ENCODE assay signal across 8 cellular contexts in the genomic region with DNA sequence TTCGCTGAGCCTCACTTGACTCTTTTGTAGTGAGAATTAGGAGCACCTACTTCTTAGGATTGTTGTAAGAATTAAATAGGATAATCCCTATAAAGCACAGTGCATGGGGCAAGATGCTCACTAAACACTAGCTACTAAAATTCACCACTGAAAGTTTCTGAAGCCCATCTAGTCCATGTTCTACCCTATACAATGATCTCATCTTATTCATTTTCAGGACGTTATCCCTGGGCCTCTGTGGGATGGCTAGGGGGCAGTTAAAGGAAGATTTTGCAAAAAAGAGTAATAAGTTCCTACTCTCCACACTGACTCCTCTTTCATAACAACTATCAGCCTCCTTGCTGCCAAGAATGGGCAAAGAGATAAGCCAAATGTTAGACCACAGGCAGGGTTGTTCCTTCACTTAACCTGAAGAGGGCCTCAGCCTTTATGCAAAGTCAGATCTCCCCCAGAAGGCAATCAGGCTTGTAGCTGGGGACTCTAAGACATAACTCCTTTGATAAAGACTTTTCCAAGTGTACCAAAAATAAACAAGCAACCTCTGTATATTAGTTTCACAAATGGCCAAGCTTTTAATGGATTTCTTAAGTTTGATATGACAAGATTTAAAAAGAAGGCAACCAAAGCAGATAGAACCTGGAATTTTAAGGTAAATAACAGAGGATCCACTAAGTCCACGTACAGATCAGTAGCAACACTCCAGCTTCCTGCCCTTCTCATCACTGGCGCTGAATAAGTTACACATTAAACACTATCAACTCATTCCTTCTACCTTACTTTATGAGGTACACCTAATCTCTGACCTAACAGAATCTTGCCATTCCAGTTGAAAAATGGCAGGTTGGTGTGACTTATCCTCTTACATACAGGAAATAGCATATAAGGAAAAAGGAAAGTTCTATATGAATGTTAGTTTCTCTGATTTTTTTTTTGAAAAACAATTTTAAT. TPM values are rescaled to one million over a fixed set of nuclear protein-coding genes. Genes with fewer than 3 reads are reported as not detected.
A peak's percentile ranks its signal among the peaks of the same experiment; 100 is the strongest.
DNase-seq lines count a peak whose midpoint lies in the region; ATAC-seq and TF ChIP-seq lines count a peak whose summit lies in the region.

No MANE protein-coding gene starts in this region.

- DNase-seq in COLO829 (ENCODE audit: low spot score) (peak; percentile 42), OCI-M1 (lab: John Stamatoyannopoulos, UW) (peak; percentile 94), NCI-H1694 treated with DMSO at 0.1 percent for 48 hours (lab: John Stamatoyannopoulos, UW) (no peak), NCI-H1417 treated with DMSO at 0.1 percent for 48 hours (lab: John Stamatoyannopoulos, UW) (no peak)
- peak in 1 of 2 donors; percentile 30 for DNase-seq in central memory CD8-positive, alpha-beta T cell (ENCODE audit: low spot score in 2 of 2)

- TF ChIP-seq CTCF in liver (IDR thresholded peaks at IDR 0.05; ENCODE audit: low read depth, low read length, missing input control): peak; percentile 53

- peaks cover 20% of the 10 kb centered on the region for H3K36me3 Mint-ChIP-seq in central memory CD8-positive, alpha-beta T cell (ENCODE audit: insufficient read depth)

- no peak overlapping the region for H3K9ac ChIP-seq in liver (ENCODE audit: low read depth in 1 of 2, low read length in 2 of 2)

- no peaks in the 10 kb centered on the region for H3K9me3 Mint-ChIP-seq in central memory CD8-positive, alpha-beta T cell

- no peaks in the 10 kb centered on the region for H3K27me3 ChIP-seq in liver (ENCODE audit: control insufficient read depth in 4 of 4, insufficient read depth in 4 of 4, low read length in 3 of 4)

- peak overlapping the region; percentile 67 for H3K4me3 Mint-ChIP-seq in central memory CD8-positive, alpha-beta T cell

- peak overlapping the region; percentile 42 for H3K27ac Mint-ChIP-seq in central memory CD8-positive, alpha-beta T cell (ENCODE audit: low read depth)

- ATAC-seq in GM19023 (IDR thresholded peaks at IDR 0.05; ENCODE audit: unreplicated experiment) (peak; percentile 74), HG03103 (IDR thresholded peaks at IDR 0.05; ENCODE audit: low read depth, unreplicated experiment) (peak; percentile 60)
- ATAC-seq in central memory CD8-positive, alpha-beta T cell (replicated peaks; ENCODE audit: extremely low read depth, poor library complexity, severe bottlenecking): peak; percentile 79

- peaks cover 15 to 48% (median 21%) of the 10 kb centered on the region in 4 donors for H3K4me1 ChIP-seq in liver (ENCODE audit: control insufficient read depth in 4 of 4, insufficient read depth in 4 of 4, low read length in 3 of 4)

- peak; percentile 72 to 79 for TF ChIP-seq RAD21 in liver (IDR thresholded peaks at IDR 0.05)

- H3K4me1 Mint-ChIP-seq in central memory CD8-positive, alpha-beta T cell: peaks cover 91% of the 10 kb centered on the region

- 30% methylated on average over 4 of the region's 4 CpGs for WGBS in liver

- no peaks in the 10 kb centered on the region for H3K9me3 ChIP-seq in liver (ENCODE audit: control insufficient read depth in 4 of 4, low read length in 3 of 4)

- no peaks in the 10 kb centered on the region for H3K36me3 ChIP-seq in liver (ENCODE audit: control insufficient read depth in 4 of 4, insufficient read depth in 3 of 4, low read depth in 1 of 4, low read length in 3 of 4)

- peak overlapping the region in 1 of 2 donors; percentile 12 for H3K27ac ChIP-seq in liver (ENCODE audit: low read depth in 1 of 2, low read length in 2 of 2)

- H3K27me3 Mint-ChIP-seq in central memory CD8-positive, alpha-beta T cell: no peaks in the 10 kb centered on the region

- H3K4me3 ChIP-seq in liver (ENCODE audit: low read depth in 1 of 3, low read length in 3 of 3): no peak overlapping the region

TF ChIP-seq in liver, 16 proteins besides CTCF, POLR2A, EP300 and RAD21:
- TF ChIP-seq YY1 (IDR thresholded peaks at IDR 0.05) (peak; percentile 45), ZBTB33 (IDR thresholded peaks at IDR 0.05) (no peak), FOXA2 (IDR thresholded peaks at IDR 0.05) (peak; percentile 32), SP1 (IDR thresholded peaks at IDR 0.05) (no peak), MAX (IDR thresholded peaks at IDR 0.05) (no peak), RXRA (IDR thresholded peaks at IDR 0.05) (peak in 1 of 2 donors; percentile 9), JUND (IDR thresholded peaks at IDR 0.05) (no peak), HNF4A (conservative IDR thresholded peaks at IDR 0.05) (peak; percentile 17 to 30), EGR1 (IDR thresholded peaks at IDR 0.05; ENCODE audit: low read depth in 2 of 2) (no peak), HNF4G (IDR thresholded peaks at IDR 0.05) (no peak), ATF3 (IDR thresholded peaks at IDR 0.05) (no peak), FOXA1 (IDR thresholded peaks at IDR 0.05) (peak; percentile 22), TAF1 (conservative IDR thresholded peaks at IDR 0.05) (no peak), GABPA (IDR thresholded peaks at IDR 0.05 in 1 of 2, conservative IDR thresholded peaks at IDR 0.05 in 1 of 2) (no peak), NR2F2 (IDR thresholded peaks at IDR 0.05) (no peak)
- TF ChIP-seq, protein P1, sequence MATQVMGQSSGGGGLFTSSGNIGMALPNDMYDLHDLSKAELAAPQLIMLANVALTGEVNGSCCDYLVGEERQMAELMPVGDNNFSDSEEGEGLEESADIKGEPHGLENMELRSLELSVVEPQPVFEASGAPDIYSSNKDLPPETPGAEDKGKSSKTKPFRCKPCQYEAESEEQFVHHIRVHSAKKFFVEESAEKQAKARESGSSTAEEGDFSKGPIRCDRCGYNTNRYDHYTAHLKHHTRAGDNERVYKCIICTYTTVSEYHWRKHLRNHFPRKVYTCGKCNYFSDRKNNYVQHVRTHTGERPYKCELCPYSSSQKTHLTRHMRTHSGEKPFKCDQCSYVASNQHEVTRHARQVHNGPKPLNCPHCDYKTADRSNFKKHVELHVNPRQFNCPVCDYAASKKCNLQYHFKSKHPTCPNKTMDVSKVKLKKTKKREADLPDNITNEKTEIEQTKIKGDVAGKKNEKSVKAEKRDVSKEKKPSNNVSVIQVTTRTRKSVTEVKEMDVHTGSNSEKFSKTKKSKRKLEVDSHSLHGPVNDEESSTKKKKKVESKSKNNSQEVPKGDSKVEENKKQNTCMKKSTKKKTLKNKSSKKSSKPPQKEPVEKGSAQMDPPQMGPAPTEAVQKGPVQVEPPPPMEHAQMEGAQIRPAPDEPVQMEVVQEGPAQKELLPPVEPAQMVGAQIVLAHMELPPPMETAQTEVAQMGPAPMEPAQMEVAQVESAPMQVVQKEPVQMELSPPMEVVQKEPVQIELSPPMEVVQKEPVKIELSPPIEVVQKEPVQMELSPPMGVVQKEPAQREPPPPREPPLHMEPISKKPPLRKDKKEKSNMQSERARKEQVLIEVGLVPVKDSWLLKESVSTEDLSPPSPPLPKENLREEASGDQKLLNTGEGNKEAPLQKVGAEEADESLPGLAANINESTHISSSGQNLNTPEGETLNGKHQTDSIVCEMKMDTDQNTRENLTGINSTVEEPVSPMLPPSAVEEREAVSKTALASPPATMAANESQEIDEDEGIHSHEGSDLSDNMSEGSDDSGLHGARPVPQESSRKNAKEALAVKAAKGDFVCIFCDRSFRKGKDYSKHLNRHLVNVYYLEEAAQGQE (IDR thresholded peaks at IDR 0.05): no peak

RNA-seq across cellular contexts. Expression of gene ELF1, which starts 44.4 kb away (rescaled TPM):
- total RNA-seq in liver: 10 to 100 TPM; 36.3 to 57.2 TPM
- 10 to 100 TPM; 15.3 to 16.6 TPM for polyA plus RNA-seq in liver

Comparison
In these comparisons a context has a peak if more than half of its experiments do, and no peak if none do; other contexts are left out.
1. DNase-seq: peak in COLO829 (single experiment) and OCI-M1 (single experiment); none in NCI-H1694 treated with DMSO at 0.1 percent for 48 hours (single experiment) and NCI-H1417 treated with DMSO at 0.1 percent for 48 hours (single experiment).
2. Peak in every context shown above with its lines, with median percentiles within 50 percentile points of each other: ATAC-seq.